14 cellular contexts compared by ENCODE assay signal in genomic region chr7:71221049-71221448, GRCh38.
DNase-seq lines count a peak whose midpoint lies in the region; ATAC-seq, FAIRE-seq and TF ChIP-seq lines count a peak whose summit lies in the region.
"Had no signal": no experiment of that assay in that cellular context is flagged by ENCODE, and none has a peak within 500 bp of the region (broad histone marks: within the 10 kb centered on the region; RNA-seq: fewer than 3 reads in every experiment).

No MANE protein-coding gene starts in this region.

- 38% methylated on average over 1 of the region's 1 CpG for WGBS in K562 (ENCODE audit: insufficient coverage, low coverage, missing lambda C conversion rate)
- 65 to 79% methylated on average over 1 of the region's 1 CpG for WGBS in esophagus, 2 donors
- WGBS in ovary, 3 donors, result 84 to 96% (median 92%) methylated on average over 1 of the region's 1 CpG
- 100% methylated on average over 1 of the region's 1 CpG for WGBS in tibial nerve, 2 donors

- in situ Hi-C loops in K562 (cut with MboI), result no loop called here

- intact Hi-C loops in K562 (cut with micrococcal nuclease) (no loop called here), ovary (cut with DNase I) (no loop called here)

- H3K4me3 ChIP-seq in K562 (no peak overlapping the region), esophagus (ENCODE audit: low read depth in 1 of 2, low read length in 2 of 2) (no peak overlapping the region), ovary (no peak overlapping the region), tibial nerve (no peak overlapping the region)
- H3K4me3 ChIP-seq: BLaER1 had no signal

- H3K9me3 ChIP-seq in K562 (replicated peaks; ENCODE audit: control insufficient read depth, insufficient read depth, low read depth, low read length) (no peaks in the 10 kb centered on the region), esophagus (ENCODE audit: control insufficient read depth in 2 of 2, insufficient read depth in 1 of 2, low read depth in 1 of 2, low read length in 1 of 2) (no peaks in the 10 kb centered on the region), ovary (no peaks in the 10 kb centered on the region), tibial nerve (peaks cover 0 to 30% (median 5%) of the 10 kb centered on the region in 4 donors)

- H3K27me3 ChIP-seq in K562 (ENCODE audit: control insufficient read depth in 2 of 2, insufficient read depth in 2 of 2, low read length in 2 of 2) (no peaks in the 10 kb centered on the region; a peak in 2 of 5 replicates), esophagus (ENCODE audit: control insufficient read depth in 1 of 2, insufficient read depth in 2 of 2, low read length in 2 of 2) (no peaks in the 10 kb centered on the region), ovary (no peaks in the 10 kb centered on the region), tibial nerve (no peaks in the 10 kb centered on the region)
- H3K27me3 ChIP-seq: BLaER1 had no signal

- no TSS peak for BruUV-seq in K562 (replicated peaks; lab: Mats Ljungman, UMichigan)

- no peak overlapping the region for H2AFZ ChIP-seq in K562 (ENCODE audit: low read depth, low read length)

- no peak for TF ChIP-seq RAD21 in K562 (CRISPR knock-in tag; conservative IDR thresholded peaks at IDR 0.05 in 1 of 2, IDR thresholded peaks at IDR 0.05 in 1 of 2)

- FAIRE-seq in K562 (lab: Jason Lieb, UNC), result no peak
- FAIRE-seq: RCC 7860 had no signal

- no peaks in the 10 kb centered on the region for H3K9me1 ChIP-seq in K562 (ENCODE audit: control insufficient read depth, insufficient read depth, low read length)

- no peak overlapping the region; the same call in 1 of the 2 replicates for H3K4me2 ChIP-seq in K562 (ENCODE audit: insufficient read depth, low read length)
- H3K4me2 ChIP-seq: BLaER1 had no signal

- H3K27ac ChIP-seq in K562 (ENCODE audit: extremely low read depth, low read depth, low read length) (no peak overlapping the region), esophagus (ENCODE audit: low read depth in 2 of 2, low read length in 1 of 2) (peak overlapping the region; percentile 23 to 79), ovary (peak overlapping the region; percentile 42 to 81), tibial nerve (peak overlapping the region in 3 of 4 donors; percentile 45 to 80 (median 75))
- H3K27ac ChIP-seq: BLaER1 had no signal

- ATAC-seq in K562, result no peak
- ATAC-seq in GM21390 (IDR thresholded peaks at IDR 0.05; ENCODE audit: unreplicated experiment), result no peak
- ATAC-seq in SK-N-SH treated with all-trans-retinoic acid at 6 μM for 48 hours, result no peak
- no peak for ATAC-seq in GM19452 (IDR thresholded peaks at IDR 0.05; ENCODE audit: unreplicated experiment)

- no peak for TF ChIP-seq EP300 in K562 (IDR thresholded peaks at IDR 0.05; ENCODE audit: low read length)
- TF ChIP-seq EP300 in ovary (IDR thresholded peaks at IDR 0.05), result no peak
- TF ChIP-seq EP300 in tibial nerve (IDR thresholded peaks at IDR 0.05), result no peak

- TF ChIP-seq POLR2A in K562 (conservative IDR thresholded peaks at IDR 0.05), result no peak
- TF ChIP-seq POLR2A in ovary (IDR thresholded peaks at IDR 0.05), result no peak
- no peak for TF ChIP-seq POLR2A in tibial nerve (IDR thresholded peaks at IDR 0.05)

- CTCF ChIA-PET in K562 (lab: Yijun Ruan, JAX; ENCODE audit: low intra/inter-chr PET ratio), result no interaction called here

- no peak for DNase-seq in K562 (ENCODE audit: extremely low read depth in 1 of 4, low spot score in 3 of 4)
- DNase-seq in ovary, result no peak
- DNase-seq in tibial nerve (ENCODE audit: low spot score in 2 of 2), result no peak
- DNase-seq: H9, Karpas-422, NCI-H2081, NCI-H510A treated with DMSO at 0.1 percent for 48 hours, SIG-M5 had no signal

- H4K20me1 ChIP-seq in K562 (replicated peaks; ENCODE audit: control insufficient read depth, insufficient read depth, low read length), result no peaks in the 10 kb centered on the region
- H4K20me1 ChIP-seq: BLaER1 had no signal

- H3K4me1 ChIP-seq in K562 (replicated peaks in 1 of 2; ENCODE audit: control insufficient read depth in 2 of 2, insufficient read depth in 2 of 2, low read length in 2 of 2) (no peaks in the 10 kb centered on the region), esophagus (ENCODE audit: control insufficient read depth in 2 of 2, insufficient read depth in 2 of 2, low read length in 1 of 2) (no peaks in the 10 kb centered on the region), ovary (ENCODE audit: insufficient read depth) (peaks cover 17% of the 10 kb centered on the region), tibial nerve (peaks cover 0 to 15% (median 0%) of the 10 kb centered on the region in 4 donors)
- H3K4me1 ChIP-seq: BLaER1 had no signal

- H3K9ac ChIP-seq in K562 (ENCODE audit: insufficient read depth in 1 of 2, low read depth in 2 of 2, low read length in 2 of 2), result no peak overlapping the region
- H3K9ac ChIP-seq: BLaER1 had no signal

- H3K36me3 ChIP-seq in K562 (ENCODE audit: control insufficient read depth, insufficient read depth, low read length), result no peaks in the 10 kb centered on the region
- no peaks in the 10 kb centered on the region for H3K36me3 ChIP-seq in esophagus (ENCODE audit: control insufficient read depth in 2 of 2, insufficient read depth in 2 of 2, low read length in 1 of 2)
- no peaks in the 10 kb centered on the region for H3K36me3 ChIP-seq in ovary
- no peaks in the 10 kb centered on the region for H3K36me3 ChIP-seq in tibial nerve
- H3K36me3 ChIP-seq: BLaER1 had no signal

- no peaks in the 10 kb centered on the region for H3K79me2 ChIP-seq in K562 (ENCODE audit: control insufficient read depth, insufficient read depth, low read length)

- POLR2A ChIA-PET in K562 (lab: Yijun Ruan, JAX), result no interaction called here

- TF ChIP-seq CTCF in K562 (IDR thresholded peaks at IDR 0.05 in 2 of 3, conservative IDR thresholded peaks at IDR 0.05 in 1 of 3; ENCODE audit: insufficient read depth in 2 of 3, low read depth in 1 of 3, low read length in 3 of 3), result no peak
- TF ChIP-seq CTCF in ovary (IDR thresholded peaks at IDR 0.05), result no peak
- TF ChIP-seq CTCF in tibial nerve (IDR thresholded peaks at IDR 0.05), result no peak

TF ChIP-seq in K562, 482 proteins besides CTCF, POLR2A, EP300 and RAD21:
- TF ChIP-seq RBM25 (IDR thresholded peaks at IDR 0.05; ENCODE audit: low read depth, low read length, severe bottlenecking) (peak; percentile 59), ZNF146 (CRISPR knock-in tag; IDR thresholded peaks at IDR 0.05; ENCODE audit: unreplicated experiment) (peak; percentile 89), HNRNPLL (IDR thresholded peaks at IDR 0.05; ENCODE audit: low read depth, low read length, poor library complexity, severe bottlenecking) (no peak)

TF ChIP-seq in SK-N-SH treated with all-trans-retinoic acid at 6 μM for 48 hours, 23 proteins besides CTCF, POLR2A, EP300 and RAD21:
- TF ChIP-seq BACH2 (CRISPR knock-in tag; IDR thresholded peaks at IDR 0.05; ENCODE audit: borderline replicate concordance) (no peak), RARB (CRISPR knock-in tag; IDR thresholded peaks at IDR 0.05) (no peak), ISL1 (CRISPR knock-in tag; IDR thresholded peaks at IDR 0.05) (no peak), OSR1 (CRISPR knock-in tag; IDR thresholded peaks at IDR 0.05) (no peak), SNAI2 (CRISPR knock-in tag; IDR thresholded peaks at IDR 0.05) (no peak), ZFP30 (CRISPR knock-in tag; IDR thresholded peaks at IDR 0.05) (no peak), CSRNP3 (CRISPR knock-in tag; IDR thresholded peaks at IDR 0.05) (no peak), POU6F1 (CRISPR knock-in tag; IDR thresholded peaks at IDR 0.05; ENCODE audit: borderline replicate concordance, low read depth) (no peak), ZNF565 (CRISPR knock-in tag; conservative IDR thresholded peaks at IDR 0.05; ENCODE audit: low read depth) (no peak), ESRRG (CRISPR knock-in tag; IDR thresholded peaks at IDR 0.05) (no peak)
